In the genomic region with DNA sequence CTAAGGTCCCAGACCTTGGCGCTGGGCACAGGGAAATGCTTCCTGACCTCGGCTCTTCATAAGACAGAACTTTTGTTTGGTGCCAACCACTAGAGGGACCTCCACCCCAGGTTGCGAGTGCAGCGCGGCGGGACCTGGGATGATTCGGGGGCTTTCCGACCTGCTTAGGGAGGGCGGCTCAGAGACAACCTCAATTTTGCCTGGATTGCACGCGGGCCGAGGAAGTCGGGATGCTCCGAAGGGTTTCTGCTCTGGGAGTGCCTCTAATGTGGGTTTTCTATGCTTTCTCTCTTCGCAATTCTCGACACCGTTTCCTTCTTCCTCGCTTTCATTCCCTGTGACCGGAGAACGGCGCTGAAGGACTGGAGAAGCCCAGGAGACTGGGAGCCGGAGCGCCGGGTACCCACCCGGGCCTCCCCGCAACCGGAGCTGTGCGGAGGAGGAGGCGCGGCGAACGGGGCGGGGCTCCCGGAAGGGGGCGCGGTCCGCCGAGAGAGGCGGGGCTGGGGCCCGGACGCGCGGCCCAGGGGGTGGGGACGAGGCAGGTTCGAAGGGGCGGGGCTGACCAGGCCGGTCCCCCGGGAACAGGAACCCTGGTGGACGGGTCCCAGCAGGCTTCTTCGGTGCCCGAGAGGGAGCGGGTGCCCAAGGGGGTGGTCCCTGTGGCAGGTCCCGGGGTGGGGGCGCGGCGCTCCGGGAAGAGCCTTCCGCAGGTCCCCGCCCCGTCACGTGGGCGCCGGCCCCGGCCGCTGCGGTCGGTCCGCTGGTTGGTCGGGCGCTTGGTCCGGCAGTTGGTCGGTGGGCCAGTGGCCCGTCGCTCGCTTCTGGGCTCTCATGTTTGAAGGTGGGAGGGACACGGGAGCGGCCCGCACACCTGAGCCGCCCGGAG, we compare ENCODE assay signal across 8 cellular contexts. TPM values are rescaled to one million over a fixed set of nuclear protein-coding genes. Genes with fewer than 3 reads are reported as not detected.
A peak's percentile ranks its signal among the peaks of the same experiment; 100 is the strongest.
DNase-seq lines count a peak whose midpoint lies in the region; ATAC-seq and TF ChIP-seq lines count a peak whose summit lies in the region.

A gene (plus strand): TSS at position 790 of the 889 bp plus-strand sequence. CDS start 35,477 bp downstream, outside the sequence.

- H2AFZ ChIP-seq in neural cell (ENCODE audit: low read depth, low read length), result peak within 1 kb of the TSS; percentile 60

- H3K9me3 ChIP-seq in Peyer's patch (no peaks in the 10 kb centered on the region), neural cell (ENCODE audit: low read length) (no peaks in the 10 kb centered on the region)

- peak in 1 of 2 donors; percentile 41 for TF ChIP-seq POLR2A in Peyer's patch (IDR thresholded peaks at IDR 0.05)

- H3K27me3 ChIP-seq in Peyer's patch (no peaks in the 10 kb centered on the region), neural cell (ENCODE audit: insufficient read depth, low read depth, low read length) (peaks cover 25% of the 10 kb centered on the region)

- H3K4me3 ChIP-seq in Peyer's patch, result peak within 1 kb of the TSS; percentile 62 to 86 (median 76)
- H3K4me3 ChIP-seq in neural cell (ENCODE audit: low read length), result peak within 1 kb of the TSS; percentile 93

- no peaks in the 10 kb centered on the region for H3K36me3 ChIP-seq in Peyer's patch
- H3K36me3 ChIP-seq in neural cell (ENCODE audit: insufficient read depth, low read length), result no peaks in the 10 kb centered on the region

- TF ChIP-seq EP300 in neural cell (conservative IDR thresholded peaks at IDR 0.05; ENCODE audit: poor library complexity, severe bottlenecking), result no peak

- peak within 1 kb of the TSS; percentile 74 to 91 for H3K4me3 Mint-ChIP-seq in stimulated activated naive CD8-positive, alpha-beta T cell treated with anti-CD3 and anti-CD28 coated beads, Interleukin-15, amount 100 ng/mL, for 72 hours

- no peaks in the 10 kb centered on the region for H3K27me3 Mint-ChIP-seq in stimulated activated naive CD8-positive, alpha-beta T cell treated with anti-CD3 and anti-CD28 coated beads, Interleukin-15, amount 100 ng/mL, for 72 hours

- peak; percentile 71 for ATAC-seq in GM19455 (IDR thresholded peaks at IDR 0.05; ENCODE audit: unreplicated experiment)
- peak; percentile 26 for ATAC-seq in HG03575 (IDR thresholded peaks at IDR 0.05; ENCODE audit: extremely low read depth, insufficient number of reproducible peaks, low FRiP score, unreplicated experiment)
- ATAC-seq in stimulated activated naive CD8-positive, alpha-beta T cell treated with anti-CD3 and anti-CD28 coated beads, Interleukin-15, amount 100 ng/mL, for 72 hours, result peak; percentile 89

- no peaks in the 10 kb centered on the region for H3F3A ChIP-seq in neural cell (ENCODE audit: insufficient read depth, low read length, poor library complexity, severe bottlenecking)

- peak within 1 kb of the TSS; percentile 96 to 97 for H3K27ac Mint-ChIP-seq in stimulated activated naive CD8-positive, alpha-beta T cell treated with anti-CD3 and anti-CD28 coated beads, Interleukin-15, amount 100 ng/mL, for 72 hours

- peak within 1 kb of the TSS; percentile 90 to 95 (median 92) for H3K27ac ChIP-seq in Peyer's patch
- H3K27ac ChIP-seq in neural cell (ENCODE audit: low read length), result no peak within 1 kb of the TSS

- H3K4me2 ChIP-seq in neural cell (ENCODE audit: low read length), result peak within 1 kb of the TSS; percentile 65

- in situ Hi-C loops in Caki2 (cut with HindIII; ENCODE audit: low pct_unique_long_range_greater_than_20kb, low sequenced_read_pairs), result no loop called here

- peaks cover 0 to 32% (median 16%) of the 10 kb centered on the region in 4 donors for H3K4me1 ChIP-seq in Peyer's patch

- no peaks in the 10 kb centered on the region for H4K20me1 ChIP-seq in neural cell (ENCODE audit: insufficient read depth)

- H3K4me1 Mint-ChIP-seq in stimulated activated naive CD8-positive, alpha-beta T cell treated with anti-CD3 and anti-CD28 coated beads, Interleukin-15, amount 100 ng/mL, for 72 hours, result peaks cover 52% of the 10 kb centered on the region

- peaks cover 0 to 4% of the 10 kb centered on the region in 2 donors for H3K9me3 Mint-ChIP-seq in stimulated activated naive CD8-positive, alpha-beta T cell treated with anti-CD3 and anti-CD28 coated beads, Interleukin-15, amount 100 ng/mL, for 72 hours

- TF ChIP-seq CTCF in Peyer's patch (IDR thresholded peaks at IDR 0.05) (peak; percentile 41 to 78 (median 66)), neural cell (IDR thresholded peaks at IDR 0.05; ENCODE audit: poor library complexity, severe bottlenecking) (peak; percentile 89)

- no peaks in the 10 kb centered on the region for H3K79me2 ChIP-seq in neural cell (replicated peaks; ENCODE audit: insufficient read depth, low read length)

- H3K9me2 ChIP-seq in neural cell (ENCODE audit: insufficient read depth, low read length), result no peaks in the 10 kb centered on the region

- DNase-seq in Caki2 (ENCODE audit: low read depth) (peak; percentile 74), Peyer's patch (peak; percentile 83 to 94 (median 92)), fibroblast of the conjunctiva (ENCODE audit: low read depth) (peak; percentile 47)
- DNase-seq in activated T-helper 9 cell treated with anti-CD3 and anti-CD28 coated beads, Interleukin-2, amount 50 U/mL, for 16 hours (ENCODE audit: low read depth), result peak; percentile 76
- DNase-seq in stimulated activated naive CD8-positive, alpha-beta T cell treated with anti-CD3 and anti-CD28 coated beads, Interleukin-15, amount 100 ng/mL, for 72 hours, result peak; percentile 85 to 86

- peak; percentile 67 for TF ChIP-seq RAD21 in neural cell (conservative IDR thresholded peaks at IDR 0.05)

- peak within 1 kb of the TSS; percentile 60 for H3K9ac ChIP-seq in neural cell (ENCODE audit: low read length)

TF ChIP-seq in neural cell, 6 proteins besides CTCF, POLR2A, EP300 and RAD21:
- TF ChIP-seq, protein P1, sequence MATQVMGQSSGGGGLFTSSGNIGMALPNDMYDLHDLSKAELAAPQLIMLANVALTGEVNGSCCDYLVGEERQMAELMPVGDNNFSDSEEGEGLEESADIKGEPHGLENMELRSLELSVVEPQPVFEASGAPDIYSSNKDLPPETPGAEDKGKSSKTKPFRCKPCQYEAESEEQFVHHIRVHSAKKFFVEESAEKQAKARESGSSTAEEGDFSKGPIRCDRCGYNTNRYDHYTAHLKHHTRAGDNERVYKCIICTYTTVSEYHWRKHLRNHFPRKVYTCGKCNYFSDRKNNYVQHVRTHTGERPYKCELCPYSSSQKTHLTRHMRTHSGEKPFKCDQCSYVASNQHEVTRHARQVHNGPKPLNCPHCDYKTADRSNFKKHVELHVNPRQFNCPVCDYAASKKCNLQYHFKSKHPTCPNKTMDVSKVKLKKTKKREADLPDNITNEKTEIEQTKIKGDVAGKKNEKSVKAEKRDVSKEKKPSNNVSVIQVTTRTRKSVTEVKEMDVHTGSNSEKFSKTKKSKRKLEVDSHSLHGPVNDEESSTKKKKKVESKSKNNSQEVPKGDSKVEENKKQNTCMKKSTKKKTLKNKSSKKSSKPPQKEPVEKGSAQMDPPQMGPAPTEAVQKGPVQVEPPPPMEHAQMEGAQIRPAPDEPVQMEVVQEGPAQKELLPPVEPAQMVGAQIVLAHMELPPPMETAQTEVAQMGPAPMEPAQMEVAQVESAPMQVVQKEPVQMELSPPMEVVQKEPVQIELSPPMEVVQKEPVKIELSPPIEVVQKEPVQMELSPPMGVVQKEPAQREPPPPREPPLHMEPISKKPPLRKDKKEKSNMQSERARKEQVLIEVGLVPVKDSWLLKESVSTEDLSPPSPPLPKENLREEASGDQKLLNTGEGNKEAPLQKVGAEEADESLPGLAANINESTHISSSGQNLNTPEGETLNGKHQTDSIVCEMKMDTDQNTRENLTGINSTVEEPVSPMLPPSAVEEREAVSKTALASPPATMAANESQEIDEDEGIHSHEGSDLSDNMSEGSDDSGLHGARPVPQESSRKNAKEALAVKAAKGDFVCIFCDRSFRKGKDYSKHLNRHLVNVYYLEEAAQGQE (IDR thresholded peaks at IDR 0.05; ENCODE audit: borderline replicate concordance), result no peak
- TF ChIP-seq TAF1 (IDR thresholded peaks at IDR 0.05; ENCODE audit: low read depth) (no peak), EZH2 (IDR thresholded peaks at IDR 0.05; ENCODE audit: borderline replicate concordance, insufficient read depth, low read length, poor library complexity, severe bottlenecking) (no peak), POLR2AphosphoS5 (IDR thresholded peaks at IDR 0.05) (no peak), MXI1 (conservative IDR thresholded peaks at IDR 0.05; ENCODE audit: poor library complexity, severe bottlenecking) (peak; percentile 29), SMC3 (conservative IDR thresholded peaks at IDR 0.05; ENCODE audit: poor library complexity) (peak; percentile 78)
TF ChIP-seq in neural cell: peak in this region for 2.

RNA-seq across cellular contexts. Expression of the gene that starts here (rescaled TPM):
- 6.1 and 10.1 TPM in 2 replicates for total RNA-seq in Caki2 (2014; rRNA removed; shearing (Covaris generic); ENCODE audit: low replicate concordance)
- 100 to 1,000 TPM in 3 of 4 donors, 10 to 100 TPM in 1; 74.6 to 245 (median 148) TPM for total RNA-seq in Peyer's patch
- 1.2 TPM in 1 of 2 replicates, not detected in the other for polyA plus RNA-seq in neural cell
- polyA minus RNA-seq in neural cell, result 1.2 and 2.2 TPM in 2 replicates

Comparison
In these comparisons a context has a peak if more than half of its experiments do, and no peak if none do; other contexts are left out.
1. ATAC-seq: peak in every context shown above with its lines; median percentile 89 in stimulated activated naive CD8-positive, alpha-beta T cell treated with anti-CD3 and anti-CD28 coated beads, Interleukin-15, amount 100 ng/mL, for 72 hours; 71 in GM19455; 26 in HG03575.